Comparison of ENCODE assay signal across 8 cellular contexts in the genomic region with DNA sequence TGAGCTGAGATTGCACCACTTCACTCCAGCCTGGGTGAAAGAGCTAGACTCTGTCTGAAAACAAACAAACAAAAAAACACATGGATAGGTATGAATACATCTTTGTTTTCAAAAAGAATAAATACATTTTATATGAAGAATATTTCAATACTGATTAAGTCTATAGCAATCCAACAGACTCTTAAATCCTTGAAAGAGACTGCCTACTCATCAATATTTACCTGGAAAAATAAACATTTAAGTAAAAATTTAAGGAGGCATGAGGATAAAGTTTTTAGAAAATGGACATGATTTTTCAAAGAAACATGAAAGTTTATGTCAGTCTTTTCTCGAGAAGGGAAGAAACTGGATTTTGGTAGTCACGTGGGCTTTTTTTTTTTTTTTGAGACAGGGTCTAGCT.
"Had no signal": no experiment of that assay in that cellular context is flagged by ENCODE, and none has a peak within 500 bp of the region (broad histone marks: within the 10 kb centered on the region; RNA-seq: fewer than 3 reads in every experiment).

No MANE protein-coding gene starts in this region.

- DNase-seq: GDM1, GF-D8 had no signal

- H3K4me3 ChIP-seq: GM12878 had no signal

- ATAC-seq: GM12878 had no signal

- FAIRE-seq: G401.6, GM12878, GM12891, GM12892, GM18507, GM19239 had no signal
